9 cellular contexts compared by ENCODE assay signal in the genomic region with DNA sequence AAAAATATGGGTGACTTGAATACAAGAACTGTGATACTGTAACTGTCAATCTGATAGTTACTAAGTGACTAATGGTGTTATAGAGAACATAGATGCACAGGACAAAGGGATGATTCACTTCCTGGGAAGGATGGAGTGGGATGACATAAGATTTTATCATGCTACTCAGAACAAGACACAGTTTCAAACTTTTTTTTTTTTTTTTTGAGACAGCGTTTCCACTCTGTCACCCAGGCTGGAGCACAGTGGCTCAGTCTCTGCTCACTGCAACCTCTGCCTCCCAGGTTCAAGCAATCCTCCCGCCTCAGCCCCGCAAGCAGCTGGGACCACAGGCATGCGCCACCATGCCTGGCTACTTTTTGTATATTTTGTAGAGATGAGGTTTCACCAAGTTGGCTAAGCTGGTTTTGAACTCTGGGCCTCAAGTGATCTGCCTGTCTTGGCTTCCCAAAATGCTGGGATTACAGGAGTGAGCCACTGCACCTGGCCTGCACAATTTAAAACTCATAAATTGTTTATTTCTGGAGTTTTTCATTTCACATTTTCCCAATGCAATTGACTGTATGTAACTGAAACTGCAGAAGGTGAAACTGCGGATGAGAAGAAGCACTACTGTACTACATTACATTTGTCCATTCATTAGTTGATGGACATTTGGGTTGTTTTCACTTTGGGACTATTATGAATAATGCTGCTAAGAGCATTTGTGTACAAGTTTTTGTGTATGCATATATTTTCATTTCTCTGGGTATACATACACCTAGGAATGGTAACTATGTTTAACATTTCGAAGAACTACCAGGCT. TPM values are rescaled to one million over a fixed set of nuclear protein-coding genes. Genes with fewer than 3 reads are reported as not detected.
A peak's percentile ranks its signal among the peaks of the same experiment; 100 is the strongest.
DNase-seq lines count a peak whose midpoint lies in the region; ATAC-seq and TF ChIP-seq lines count a peak whose summit lies in the region.
"Had no signal": no experiment of that assay in that cellular context is flagged by ENCODE, and none has a peak within 500 bp of the region (broad histone marks: within the 10 kb centered on the region; RNA-seq: fewer than 3 reads in every experiment).

No MANE protein-coding gene starts in this region.

- H3K27ac ChIP-seq in HCT116 (ENCODE audit: low read depth, low read length), result no peak overlapping the region

- peak; percentile 48 for DNase-seq in HCT116 (ENCODE audit: low read depth, low spot score)
- no peak for DNase-seq in T-helper 17 cell
- peak; percentile 34 to 89 for DNase-seq in dermis microvascular lymphatic vessel endothelial cell (ENCODE audit: low read depth in 2 of 2)
- DNase-seq in stimulated activated CD4-positive, alpha-beta T cell treated with anti-CD3 and anti-CD28 coated beads, Interleukin-2, amount 100 ng/mL, for 4 hours (ENCODE audit: low read depth), result peak; percentile 37
- DNase-seq in NCI-H510A (lab: John Stamatoyannopoulos, UW), result no peak
- no peak for DNase-seq in omental fat pad (ENCODE audit: low spot score)
- no peak for DNase-seq in NCI-H774 (lab: John Stamatoyannopoulos, UW)
- DNase-seq: substantia nigra had no signal

- CTCF ChIA-PET in HCT116 (lab: Charles Lee), result no interaction called here

- no TSS peak for BruUV-seq in HCT116 (replicated peaks; lab: Mats Ljungman, UMichigan)

- peak overlapping the region; percentile 5 for H3K4me3 Mint-ChIP-seq in T-helper 17 cell

- peaks cover 31% of the 10 kb centered on the region for H3K4me1 Mint-ChIP-seq in T-helper 17 cell

- H3K4me3 ChIP-seq in HCT116 (replicated peaks in 1 of 2; ENCODE audit: low read depth in 1 of 2, low read length in 2 of 2), result no peak overlapping the region

- RAD21 ChIA-PET in HCT116 (lab: Charles Lee; ENCODE audit: low non-redundant PET in 1 of 2, low total read pairs in 2 of 2, uncharacterized antibody in 2 of 2, unreplicated experiment in 2 of 2), result no interaction called here

- intact Hi-C loops in HCT116 (cut with micrococcal nuclease), result no loop called here

- H2AFZ ChIP-seq in HCT116 (ENCODE audit: low read depth, low read length, poor library complexity, severe bottlenecking), result no peak overlapping the region

- H3K9ac ChIP-seq in HCT116 (ENCODE audit: low read length), result no peak overlapping the region

- H3K9me2 ChIP-seq in HCT116 (ENCODE audit: insufficient read depth), result no peaks in the 10 kb centered on the region

- TF ChIP-seq RAD21 in HCT116 (IDR thresholded peaks at IDR 0.05; ENCODE audit: low read depth), result no peak

- H3K9me3 ChIP-seq in HCT116 (ENCODE audit: control insufficient read depth in 1 of 2, insufficient read depth in 1 of 2, low read depth in 1 of 2, low read length in 2 of 2) (no peaks in the 10 kb centered on the region), T-helper 17 cell (ENCODE audit: control insufficient read depth, low read length, poor library complexity, severe bottlenecking) (no peaks in the 10 kb centered on the region)

- TF ChIP-seq POLR2A in HCT116 (IDR thresholded peaks at IDR 0.05; ENCODE audit: borderline replicate concordance, extremely low read depth, insufficient read depth, insufficient read length), result no peak

- H3K27me3 ChIP-seq in HCT116 (ENCODE audit: insufficient read depth, low read length), result no peaks in the 10 kb centered on the region

- H3K27me3 Mint-ChIP-seq in T-helper 17 cell, result no peaks in the 10 kb centered on the region

- TF ChIP-seq CTCF in HCT116 (IDR thresholded peaks at IDR 0.05 in 2 of 3, conservative IDR thresholded peaks at IDR 0.05 in 1 of 3; ENCODE audit: borderline replicate concordance in 1 of 3, insufficient read depth in 1 of 3, low read depth in 2 of 3, low read length in 2 of 3) (no peak), omental fat pad (IDR thresholded peaks at IDR 0.05) (no peak)

- peaks cover 0 to 12% of the 10 kb centered on the region in 2 experiments; a peak in 2 of 4 replicates for H3K4me1 ChIP-seq in HCT116 (ENCODE audit: control insufficient read depth in 1 of 2, insufficient read depth in 2 of 2, low read length in 2 of 2)

- no peaks in the 10 kb centered on the region for H3K79me2 ChIP-seq in HCT116 (ENCODE audit: insufficient read depth, low read length)

- H3K36me3 Mint-ChIP-seq in T-helper 17 cell (ENCODE audit: low read depth), result no peaks in the 10 kb centered on the region

- peak; percentile 30; the same call in 1 of the 2 replicates for ATAC-seq in HCT116
- no peak for ATAC-seq in T-helper 17 cell
- ATAC-seq in HG03045 (IDR thresholded peaks at IDR 0.05; ENCODE audit: unreplicated experiment), result no peak
- ATAC-seq in omental fat pad (ENCODE audit: low FRiP score), result no peak

- peak overlapping the region; percentile 41; the same call in 1 of the 2 replicates for H3K4me2 ChIP-seq in HCT116 (ENCODE audit: low read length)

- H4K20me1 ChIP-seq in HCT116 (ENCODE audit: insufficient read depth), result no peaks in the 10 kb centered on the region

- POLR2A ChIA-PET in HCT116 (lab: Charles Lee), result no interaction called here

- no peak overlapping the region for H3K27ac Mint-ChIP-seq in T-helper 17 cell

- H3K36me3 ChIP-seq in HCT116 (ENCODE audit: control insufficient read depth in 1 of 2, insufficient read depth in 2 of 2, low read length in 2 of 2), result no peaks in the 10 kb centered on the region

TF ChIP-seq in HCT116, 20 proteins besides CTCF, POLR2A, EP300 and RAD21:
- TF ChIP-seq EZH2phosphoT487 (IDR thresholded peaks at IDR 0.05; ENCODE audit: borderline replicate concordance), result no peak
- no peak for TF ChIP-seq SIN3A (IDR thresholded peaks at IDR 0.05; ENCODE audit: low read depth)
- peak; percentile 57 for TF ChIP-seq JUND (IDR thresholded peaks at IDR 0.05)
- TF ChIP-seq EZH2 (IDR thresholded peaks at IDR 0.05), result no peak
- TF ChIP-seq FOSL1 (IDR thresholded peaks at IDR 0.05; ENCODE audit: low read depth), result peak; percentile 62
- TF ChIP-seq ZFX (IDR thresholded peaks at IDR 0.05), result no peak
- TF ChIP-seq, protein P1, sequence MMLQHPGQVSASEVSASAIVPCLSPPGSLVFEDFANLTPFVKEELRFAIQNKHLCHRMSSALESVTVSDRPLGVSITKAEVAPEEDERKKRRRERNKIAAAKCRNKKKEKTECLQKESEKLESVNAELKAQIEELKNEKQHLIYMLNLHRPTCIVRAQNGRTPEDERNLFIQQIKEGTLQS (IDR thresholded peaks at IDR 0.05), result no peak

RNA-seq across cellular contexts. Expression of a gene that starts 40.6 kb away (rescaled TPM):
- total RNA-seq in HCT116 (2021; ENCODE audit: unreplicated experiment) (not detected), T-helper 17 cell (not detected), dermis microvascular lymphatic vessel endothelial cell (not detected in 2 replicates), omental fat pad (1,000 to 10,000 TPM in 3 of 4 donors, 100 to 1,000 TPM in 1; 321 to 1,997 (median 1,475) TPM)
- polyA plus RNA-seq in HCT116 (2012), result not detected in 2 replicates

RNA-seq across cellular contexts. Expression of a gene that starts 47.2 kb away (rescaled TPM):
- total RNA-seq in HCT116 (2021; ENCODE audit: unreplicated experiment) (15.6 TPM), T-helper 17 cell (100 to 1,000 TPM; 109 to 134 TPM), dermis microvascular lymphatic vessel endothelial cell (32.5 and 85.3 TPM in 2 replicates), omental fat pad (100 to 1,000 TPM in 1 of 4 donors, 10 to 100 TPM in 3; 51.3 to 113 (median 65.5) TPM)
- 6.9 and 7.1 TPM in 2 replicates for polyA plus RNA-seq in HCT116 (2012)

Comparison
In these comparisons a context has a peak if more than half of its experiments do, and no peak if none do; other contexts are left out.
1. DNase-seq: peak in HCT116 (single experiment), dermis microvascular lymphatic vessel endothelial cell (2 of 2) and stimulated activated CD4-positive, alpha-beta T cell treated with anti-CD3 and anti-CD28 coated beads, Interleukin-2, amount 100 ng/mL, for 4 hours (single experiment); none in T-helper 17 cell (0 of 3), NCI-H510A (single experiment), omental fat pad (single experiment) and NCI-H774 (single experiment).
2. RNA of a gene that starts 40.6 kb away (total RNA-seq): 321 to 1,997 TPM in omental fat pad; not detected in HCT116 (single experiment), not detected in T-helper 17 cell and not detected in dermis microvascular lymphatic vessel endothelial cell; every median in the first group is over 100 times any median in the second.